ENCODE assay signal across 1 cellular context in genomic region chr17:1947743-1948516, GRCh38.
TF ChIP-seq lines count a peak whose summit lies in the region.

No MANE protein-coding gene starts in this region.

TF ChIP-seq in HEK293, 187 proteins besides CTCF, POLR2A, EP300 and RAD21 (continued from another document):
- TF ChIP-seq BCL6B (tag by site-specific recombination; IDR thresholded peaks at IDR 0.05) (no peak), YY1 (tag by site-specific recombination; IDR thresholded peaks at IDR 0.05) (no peak), ZNF654 (tag by site-specific recombination; IDR thresholded peaks at IDR 0.05; ENCODE audit: low read depth) (no peak), TRIM28 (IDR thresholded peaks at IDR 0.05; ENCODE audit: borderline replicate concordance, low read length) (no peak)
TF ChIP-seq in HEK293: peak in this region for 3.
